In the genomic region with DNA sequence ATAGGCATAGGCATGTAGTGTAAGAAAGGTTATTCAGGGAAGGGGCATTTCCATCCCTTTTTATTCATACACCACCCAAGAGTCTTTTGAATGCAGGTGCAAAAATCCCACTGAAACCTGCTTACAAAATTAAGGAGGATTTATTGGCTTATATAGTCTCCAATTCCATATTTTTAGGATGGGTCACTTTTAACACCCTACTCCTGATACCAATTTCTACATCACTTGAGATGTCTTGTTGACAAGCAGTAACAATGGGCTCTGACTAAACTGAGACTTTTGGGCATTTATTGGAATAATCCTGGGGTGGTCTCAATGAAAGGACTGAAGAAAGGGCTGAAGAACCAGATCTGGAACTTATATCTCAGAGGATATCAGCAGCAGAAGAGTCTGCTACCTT, we compare ENCODE assay signal across 9 cellular contexts. TPM values are rescaled to one million over a fixed set of nuclear protein-coding genes. Genes with fewer than 3 reads are reported as not detected.
"Had no signal": no experiment of that assay in that cellular context is flagged by ENCODE, and none has a peak within 500 bp of the region (broad histone marks: within the 10 kb centered on the region; RNA-seq: fewer than 3 reads in every experiment).

No MANE protein-coding gene starts in this region.

- DNase-seq: GDM1, GF-D8 had no signal

- ATAC-seq: GM12878 had no signal

- FAIRE-seq: G401.6, GM12878, GM12891, GM12892, GM18507, GM19239 had no signal

- H3K4me3 ChIP-seq: GM12878 had no signal

RNA-seq across cellular contexts. Expression of a gene that starts 18.9 kb away (rescaled TPM):
- total RNA-seq: G401 had no signal
